Comparison of ENCODE assay signal across 1 cellular context in the genomic region with DNA sequence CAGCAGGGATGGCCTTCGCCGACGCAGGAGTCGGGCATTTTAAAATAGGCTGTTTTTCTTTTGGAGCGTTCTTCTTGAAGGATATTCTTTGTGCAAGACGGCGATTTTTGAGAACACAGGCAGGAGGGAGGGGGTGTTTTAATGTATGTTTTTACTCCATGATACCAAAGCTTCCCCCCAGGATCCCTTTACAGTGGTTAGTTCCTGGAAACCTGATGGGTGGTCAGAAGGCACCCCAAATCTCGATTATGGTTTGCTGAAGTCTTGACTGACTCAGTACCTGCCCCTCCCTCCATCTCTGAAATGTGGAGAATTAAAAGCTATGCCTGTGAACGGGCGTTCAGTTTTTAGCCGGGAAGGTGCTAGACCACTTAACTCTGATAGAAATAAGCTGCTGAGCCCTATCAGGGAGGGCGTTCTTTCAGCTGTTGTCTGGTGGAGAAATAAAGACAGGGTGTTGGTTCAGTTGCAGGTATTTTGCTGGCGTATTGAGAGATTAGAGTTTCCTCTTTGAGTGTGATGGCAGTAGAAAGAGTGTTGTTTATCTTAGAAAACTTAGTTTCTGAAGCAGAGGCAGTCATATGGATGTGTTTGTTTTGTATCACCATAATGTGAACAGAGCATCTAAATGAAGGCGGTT.
TF ChIP-seq lines count a peak whose summit lies in the region.

No MANE protein-coding gene starts in this region.

TF ChIP-seq in GM23338, 12 proteins besides CTCF, POLR2A, EP300 and RAD21 (continued from another document):
- TF ChIP-seq, protein P1, sequence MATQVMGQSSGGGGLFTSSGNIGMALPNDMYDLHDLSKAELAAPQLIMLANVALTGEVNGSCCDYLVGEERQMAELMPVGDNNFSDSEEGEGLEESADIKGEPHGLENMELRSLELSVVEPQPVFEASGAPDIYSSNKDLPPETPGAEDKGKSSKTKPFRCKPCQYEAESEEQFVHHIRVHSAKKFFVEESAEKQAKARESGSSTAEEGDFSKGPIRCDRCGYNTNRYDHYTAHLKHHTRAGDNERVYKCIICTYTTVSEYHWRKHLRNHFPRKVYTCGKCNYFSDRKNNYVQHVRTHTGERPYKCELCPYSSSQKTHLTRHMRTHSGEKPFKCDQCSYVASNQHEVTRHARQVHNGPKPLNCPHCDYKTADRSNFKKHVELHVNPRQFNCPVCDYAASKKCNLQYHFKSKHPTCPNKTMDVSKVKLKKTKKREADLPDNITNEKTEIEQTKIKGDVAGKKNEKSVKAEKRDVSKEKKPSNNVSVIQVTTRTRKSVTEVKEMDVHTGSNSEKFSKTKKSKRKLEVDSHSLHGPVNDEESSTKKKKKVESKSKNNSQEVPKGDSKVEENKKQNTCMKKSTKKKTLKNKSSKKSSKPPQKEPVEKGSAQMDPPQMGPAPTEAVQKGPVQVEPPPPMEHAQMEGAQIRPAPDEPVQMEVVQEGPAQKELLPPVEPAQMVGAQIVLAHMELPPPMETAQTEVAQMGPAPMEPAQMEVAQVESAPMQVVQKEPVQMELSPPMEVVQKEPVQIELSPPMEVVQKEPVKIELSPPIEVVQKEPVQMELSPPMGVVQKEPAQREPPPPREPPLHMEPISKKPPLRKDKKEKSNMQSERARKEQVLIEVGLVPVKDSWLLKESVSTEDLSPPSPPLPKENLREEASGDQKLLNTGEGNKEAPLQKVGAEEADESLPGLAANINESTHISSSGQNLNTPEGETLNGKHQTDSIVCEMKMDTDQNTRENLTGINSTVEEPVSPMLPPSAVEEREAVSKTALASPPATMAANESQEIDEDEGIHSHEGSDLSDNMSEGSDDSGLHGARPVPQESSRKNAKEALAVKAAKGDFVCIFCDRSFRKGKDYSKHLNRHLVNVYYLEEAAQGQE (IDR thresholded peaks at IDR 0.05; ENCODE audit: unreplicated experiment), result no peak
- no peak for TF ChIP-seq NANOG (IDR thresholded peaks at IDR 0.05; ENCODE audit: borderline replicate concordance)
